8 cellular contexts compared by ENCODE assay signal in the genomic region with DNA sequence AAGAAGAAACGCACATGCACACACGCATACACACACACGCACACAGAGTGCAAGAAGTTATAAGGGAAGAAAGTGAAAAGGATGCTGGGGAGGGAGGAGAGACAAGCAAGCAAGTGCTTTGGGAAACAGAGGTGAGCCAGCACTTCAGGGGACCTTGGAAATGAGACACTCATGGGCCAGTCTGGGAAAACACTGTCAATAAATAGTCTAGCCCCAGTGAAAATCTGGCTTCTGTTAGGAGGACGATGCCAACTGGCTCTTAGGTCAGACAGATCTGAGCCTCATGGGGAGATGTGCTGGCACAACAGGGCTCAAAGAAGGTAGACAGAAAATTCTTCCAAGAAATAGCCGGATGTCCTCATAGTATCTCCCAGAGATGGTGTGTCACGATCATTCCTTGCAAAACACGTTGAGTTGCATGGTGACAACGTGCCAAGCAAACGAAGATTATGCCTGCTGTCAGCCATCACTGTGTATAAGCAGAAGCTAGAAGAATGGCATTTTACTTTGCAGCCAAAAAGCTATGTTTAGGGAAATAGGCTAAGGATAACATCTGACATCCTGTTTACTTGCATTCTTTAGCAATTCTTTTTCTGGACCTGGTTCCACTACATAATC. TPM values are rescaled to one million over a fixed set of nuclear protein-coding genes. Genes with fewer than 3 reads are reported as not detected.
DNase-seq lines count a peak whose midpoint lies in the region; TF ChIP-seq lines count a peak whose summit lies in the region.

No MANE protein-coding gene starts in this region.

- H3K9me3 Mint-ChIP-seq in CD8-positive, alpha-beta memory T cell: no peaks in the 10 kb centered on the region
- no peaks in the 10 kb centered on the region for H3K9me3 Mint-ChIP-seq in neural progenitor cell

- H3K9ac ChIP-seq in Karpas-422 (ENCODE audit: low read length): no peak overlapping the region
- no peak overlapping the region for H3K9ac ChIP-seq in mammary epithelial cell (ENCODE audit: insufficient read depth, low read length)
- H3K9ac ChIP-seq in neural progenitor cell: no peak overlapping the region

- H3K27me3 ChIP-seq in CD8-positive, alpha-beta memory T cell (ENCODE audit: insufficient read depth, low read length, poor library complexity, severe bottlenecking): no peaks in the 10 kb centered on the region
- no peaks in the 10 kb centered on the region for H3K27me3 ChIP-seq in Karpas-422 (ENCODE audit: low read length)
- H3K27me3 ChIP-seq in mammary epithelial cell (ENCODE audit: insufficient read depth, low read length): no peaks in the 10 kb centered on the region
- H3K27me3 ChIP-seq in neutrophil: no peaks in the 10 kb centered on the region
- no peaks in the 10 kb centered on the region for H3K27me3 ChIP-seq in neural progenitor cell

- H3K9me3 ChIP-seq in CD8-positive, alpha-beta memory T cell (ENCODE audit: low read length): no peaks in the 10 kb centered on the region
- H3K9me3 ChIP-seq in Karpas-422 (ENCODE audit: low read length): no peaks in the 10 kb centered on the region
- no peaks in the 10 kb centered on the region for H3K9me3 ChIP-seq in mammary epithelial cell (replicated peaks; ENCODE audit: insufficient read depth, low read length)
- H3K9me3 ChIP-seq in neutrophil: no peaks in the 10 kb centered on the region
- no peaks in the 10 kb centered on the region for H3K9me3 ChIP-seq in neural progenitor cell (ENCODE audit: low read depth)

- POLR2A ChIA-PET in CD8-positive, alpha-beta memory T cell (lab: Charles Lee): interaction anchor here (0.8 kb wide), 1 partner anchor 98 kb away, joined by 4 read pairs; no protein-coding TSS in a partner anchor

- CTCF ChIA-PET in CD8-positive, alpha-beta memory T cell (lab: Charles Lee): no interaction called here
- CTCF ChIA-PET in mammary epithelial cell (lab: Charles Lee; ENCODE audit: low non-redundant PET): interaction anchor here (0.7 kb wide), 1 partner anchor 32 kb away, joined by 3 read pairs; no protein-coding TSS in a partner anchor

- H3K79me2 ChIP-seq in Karpas-422 (ENCODE audit: low read length): no peaks in the 10 kb centered on the region
- H3K79me2 ChIP-seq in mammary epithelial cell (ENCODE audit: insufficient read depth, low read length): no peaks in the 10 kb centered on the region
- H3K79me2 ChIP-seq in neural progenitor cell (ENCODE audit: low read depth): no peaks in the 10 kb centered on the region

- peaks cover 0 to 12% (median 0%) of the 10 kb centered on the region in 3 donors for H3K36me3 Mint-ChIP-seq in CD8-positive, alpha-beta memory T cell
- no peaks in the 10 kb centered on the region for H3K36me3 Mint-ChIP-seq in neural progenitor cell

- in situ Hi-C loops in mammary epithelial cell (cut with MboI; ENCODE audit: low sequenced_read_pairs in 2 of 2): no loop called here

- no peaks in the 10 kb centered on the region for H3K9me2 ChIP-seq in Karpas-422 (replicated peaks; ENCODE audit: insufficient read depth, low read length)

- H3K36me3 ChIP-seq in CD8-positive, alpha-beta memory T cell (ENCODE audit: insufficient read depth, low read length): no peaks in the 10 kb centered on the region
- H3K36me3 ChIP-seq in Karpas-422 (ENCODE audit: insufficient read depth, low read length) (no peaks in the 10 kb centered on the region), mammary epithelial cell (ENCODE audit: insufficient read depth, low read length) (no peaks in the 10 kb centered on the region), neutrophil (no peaks in the 10 kb centered on the region), neural progenitor cell (no peaks in the 10 kb centered on the region)

- H3K4me3 ChIP-seq in CD8-positive, alpha-beta memory T cell (ENCODE audit: low read length): peak overlapping the region; percentile 77
- H3K4me3 ChIP-seq in Karpas-422 (ENCODE audit: low read length): peak overlapping the region; percentile 16; the same call in 1 of the 2 replicates
- H3K4me3 ChIP-seq in mammary epithelial cell (replicated peaks in 1 of 3; ENCODE audit: insufficient read depth in 1 of 3, low read depth in 2 of 3, low read length in 3 of 3): no peak overlapping the region
- peak overlapping the region; percentile 59 to 67 for H3K4me3 ChIP-seq in neutrophil (ENCODE audit: low read depth in 1 of 2, low read length in 1 of 2)
- H3K4me3 ChIP-seq in neural progenitor cell: no peak overlapping the region

- H3K4me1 Mint-ChIP-seq in CD8-positive, alpha-beta memory T cell: peaks cover 38 to 69% (median 61%) of the 10 kb centered on the region in 3 donors
- H3K4me1 Mint-ChIP-seq in neural progenitor cell: no peaks in the 10 kb centered on the region

- intact Hi-C loops in mammary epithelial cell (cut with micrococcal nuclease): no loop called here

- H3K4me3 Mint-ChIP-seq in CD8-positive, alpha-beta memory T cell: peak overlapping the region; percentile 90 to 94 (median 92)
- no peak overlapping the region for H3K4me3 Mint-ChIP-seq in neural progenitor cell

- H4K20me1 ChIP-seq in Karpas-422 (ENCODE audit: insufficient read depth, low read depth, low read length) (no peaks in the 10 kb centered on the region), mammary epithelial cell (ENCODE audit: insufficient read depth, low read length) (no peaks in the 10 kb centered on the region), neural progenitor cell (ENCODE audit: low read depth) (no peaks in the 10 kb centered on the region)

- no peak for DNase-seq in CD8-positive, alpha-beta memory T cell
- no peak for DNase-seq in Karpas-422
- no peak for DNase-seq in mammary epithelial cell
- no peak for DNase-seq in NCI-H187 (lab: John Stamatoyannopoulos, UW)
- DNase-seq in neural progenitor cell (ENCODE audit: low spot score): no peak
- no peak for DNase-seq in NCI-H524 treated with DMSO at 0.1 percent for 48 hours (lab: John Stamatoyannopoulos, UW)
- no peak for DNase-seq in stimulated activated CD4-positive, alpha-beta T cell treated with anti-CD3 and anti-CD28 coated beads, Interleukin-2, amount 100 ng/mL, for 24 hours

- H3K27ac ChIP-seq in CD8-positive, alpha-beta memory T cell (ENCODE audit: low read depth, low read length): no peak overlapping the region
- no peak overlapping the region for H3K27ac ChIP-seq in Karpas-422 (ENCODE audit: low read length)
- H3K27ac ChIP-seq in mammary epithelial cell (ENCODE audit: insufficient read depth, low read depth, low read length): no peak overlapping the region
- peak overlapping the region; percentile 86 for H3K27ac ChIP-seq in neutrophil
- H3K27ac ChIP-seq in neural progenitor cell: no peak overlapping the region

- H3K4me1 ChIP-seq in CD8-positive, alpha-beta memory T cell (ENCODE audit: insufficient read depth, low read length): peaks cover 36% of the 10 kb centered on the region
- H3K4me1 ChIP-seq in Karpas-422 (ENCODE audit: low read length): peaks cover 3% of the 10 kb centered on the region; the same call in 1 of the 2 replicates
- no peaks in the 10 kb centered on the region for H3K4me1 ChIP-seq in mammary epithelial cell (ENCODE audit: insufficient read depth, low read length)
- H3K4me1 ChIP-seq in neutrophil (ENCODE audit: control insufficient read depth in 1 of 2, insufficient read depth in 1 of 2, low read depth in 1 of 2, low read length in 1 of 2): peaks cover 44 to 50% of the 10 kb centered on the region in 2 experiments
- no peaks in the 10 kb centered on the region for H3K4me1 ChIP-seq in neural progenitor cell

- no peaks in the 10 kb centered on the region for H3F3A ChIP-seq in neural progenitor cell (ENCODE audit: low read depth)

- H2AFZ ChIP-seq in Karpas-422 (ENCODE audit: low read length): 0 out of 2 replicates have a peak overlapping the region, but pooled peaks have one; percentile 80
- peak overlapping the region; percentile 36 for H2AFZ ChIP-seq in mammary epithelial cell (ENCODE audit: low read depth, low read length)
- H2AFZ ChIP-seq in neural progenitor cell (replicated peaks): no peak overlapping the region

- dilution Hi-C loops in mammary epithelial cell (cut with HindIII; ENCODE audit: low sequenced_read_pairs): no loop called here

- TF ChIP-seq CTCF in mammary epithelial cell (conservative IDR thresholded peaks at IDR 0.05 in 1 of 2, IDR thresholded peaks at IDR 0.05 in 1 of 2; ENCODE audit: extremely low read depth in 1 of 2, insufficient read depth in 1 of 2, low read depth in 1 of 2, low read length in 2 of 2) (no peak), neutrophil (IDR thresholded peaks at IDR 0.05) (no peak), neural progenitor cell (IDR thresholded peaks at IDR 0.05) (no peak)

- H3K4me2 ChIP-seq in Karpas-422 (ENCODE audit: low read depth, low read length, poor library complexity, severe bottlenecking): peak overlapping the region; percentile 44
- H3K4me2 ChIP-seq in mammary epithelial cell (ENCODE audit: insufficient read depth, low read depth, low read length): peak overlapping the region; percentile 33
- H3K4me2 ChIP-seq in neural progenitor cell: no peak overlapping the region

- H3K27me3 Mint-ChIP-seq in CD8-positive, alpha-beta memory T cell: peaks cover 0 to 1% of the 10 kb centered on the region in 2 donors
- H3K27me3 Mint-ChIP-seq in neural progenitor cell (ENCODE audit: insufficient read depth, low read depth): no peaks in the 10 kb centered on the region

- WGBS in mammary epithelial cell (ENCODE audit: low coverage, missing lambda C conversion rate): 16% methylated on average over 9 of the region's 9 CpGs

- BruUV-seq in mammary epithelial cell (replicated peaks; lab: Mats Ljungman, UMichigan): no TSS peak

- peak overlapping the region; percentile 87 to 97 (median 92) for H3K27ac Mint-ChIP-seq in CD8-positive, alpha-beta memory T cell
- H3K27ac Mint-ChIP-seq in neural progenitor cell: no peak overlapping the region

RNA-seq across cellular contexts. Expression of a gene that starts 0.6 kb away (rescaled TPM):
- 10 to 100 TPM; 25.6 to 27.0 TPM for total RNA-seq in CD8-positive, alpha-beta memory T cell
- 60.7 TPM for polyA plus RNA-seq in CD8-positive, alpha-beta memory T cell
- total RNA-seq in Karpas-422 (2014; rRNA removed; shearing (Covaris generic); ENCODE audit: low replicate concordance): 0.61 and 2.6 TPM in 2 replicates
- total RNA-seq in mammary epithelial cell (1 to 10 TPM in 1 of 2 donors, under 1 TPM in 1; 0.26 to 3.2 TPM), neural progenitor cell (ENCODE audit: low replicate concordance) (2.0 and 3.2 TPM in 2 replicates)
- 0.10 TPM for polyA plus RNA-seq in mammary epithelial cell
- polyA minus RNA-seq in mammary epithelial cell: not detected

Comparison
In these comparisons a context has a peak if more than half of its experiments do, and no peak if none do; other contexts are left out.
1. H3K4me3 ChIP-seq: peak in CD8-positive, alpha-beta memory T cell (single experiment), Karpas-422 (single experiment) and neutrophil (2 of 2); none in mammary epithelial cell (0 of 3) and neural progenitor cell (single experiment).